In genomic region chr1:46137901-46138300, GRCh38 we compare ENCODE assay signal across 15 cellular contexts. TPM values are rescaled to one million over a fixed set of nuclear protein-coding genes. Genes with fewer than 3 reads are reported as not detected.
A peak's percentile ranks its signal among the peaks of the same experiment; 100 is the strongest.
DNase-seq lines count a peak whose midpoint lies in the region; TF ChIP-seq lines count a peak whose summit lies in the region.
"Had no signal": no experiment of that assay in that cellular context is flagged by ENCODE, and none has a peak within 500 bp of the region (broad histone marks: within the 10 kb centered on the region; RNA-seq: fewer than 3 reads in every experiment).

No MANE protein-coding gene starts in this region.

- H3K27me3 Mint-ChIP-seq in HFFc6 (ENCODE audit: insufficient read depth) = peaks cover 7% of the 10 kb centered on the region
- H3K27me3 Mint-ChIP-seq in activated T-helper 1 cell treated with anti-CD3 and anti-CD28 coated beads, Interleukin-12 subunit alpha, Interleukin-12 subunit beta, Interleukin-2, Interleukin-4 antibody, amounts not matched to agents 30 ng/mL and 10 ng/mL and 1 ng/mL, durations not matched to agents 14 hours and 24 hours and 36 hours (ENCODE audit: insufficient read depth) = peaks cover 29% of the 10 kb centered on the region

- H3K27me3 ChIP-seq in brain microvascular endothelial cell (replicated peaks) = no peaks in the 10 kb centered on the region
- H3K27me3 ChIP-seq in liver (ENCODE audit: control insufficient read depth in 4 of 4, insufficient read depth in 4 of 4, low read length in 3 of 4) = no peaks in the 10 kb centered on the region
- H3K27me3 ChIP-seq in testis = no peaks in the 10 kb centered on the region

- H3K4me3 Mint-ChIP-seq in HFFc6 = peak overlapping the region; percentile 73
- no peak overlapping the region for H3K4me3 Mint-ChIP-seq in activated T-helper 1 cell treated with anti-CD3 and anti-CD28 coated beads, Interleukin-12 subunit alpha, Interleukin-12 subunit beta, Interleukin-2, Interleukin-4 antibody, amounts not matched to agents 30 ng/mL and 10 ng/mL and 1 ng/mL, durations not matched to agents 14 hours and 24 hours and 36 hours
- H3K4me3 Mint-ChIP-seq: activated B cell treated with CpG ODN at 0.5 μM for 24 hours had no signal

- TF ChIP-seq POLR2A in testis (IDR thresholded peaks at IDR 0.05) = no peak

- DNase-seq in HFFc6 (no peak), brain microvascular endothelial cell (peak; percentile 9), testis (no peak), G401 (ENCODE audit: low spot score) (no peak)
- DNase-seq in activated CD8-positive, alpha-beta memory T cell treated with anti-CD3 and anti-CD28 coated beads, Interleukin-2, amount 50 U/mL, for 48 hours = no peak
- no peak for DNase-seq in activated T-helper 1 cell treated with anti-CD3 and anti-CD28 coated beads, Interleukin-12 subunit alpha, Interleukin-12 subunit beta, Interleukin-2, Interleukin-4 antibody, amounts not matched to agents 30 ng/mL and 10 ng/mL and 1 ng/mL, durations not matched to agents 14 hours and 24 hours and 36 hours (ENCODE audit: low spot score)
- DNase-seq: activated B cell treated with CpG ODN at 0.5 μM for 24 hours, aorta, Caco-2, kidney, NCI-H1092 treated with DMSO at 0.1 percent for 48 hours had no signal

- H3K36me3 Mint-ChIP-seq in HFFc6 (ENCODE audit: low read depth) = no peaks in the 10 kb centered on the region
- no peaks in the 10 kb centered on the region for H3K36me3 Mint-ChIP-seq in activated T-helper 1 cell treated with anti-CD3 and anti-CD28 coated beads, Interleukin-12 subunit alpha, Interleukin-12 subunit beta, Interleukin-2, Interleukin-4 antibody, amounts not matched to agents 30 ng/mL and 10 ng/mL and 1 ng/mL, durations not matched to agents 14 hours and 24 hours and 36 hours (ENCODE audit: low read depth)

- H3K27ac Mint-ChIP-seq in HFFc6 = no peak overlapping the region
- no peak overlapping the region for H3K27ac Mint-ChIP-seq in activated T-helper 1 cell treated with anti-CD3 and anti-CD28 coated beads, Interleukin-12 subunit alpha, Interleukin-12 subunit beta, Interleukin-2, Interleukin-4 antibody, amounts not matched to agents 30 ng/mL and 10 ng/mL and 1 ng/mL, durations not matched to agents 14 hours and 24 hours and 36 hours
- H3K27ac Mint-ChIP-seq: activated B cell treated with CpG ODN at 0.5 μM for 24 hours had no signal

- intact Hi-C loops in testis (cut with DNase I; ENCODE audit: low total_unique reads) = no loop called here
- intact Hi-C loops in activated T-helper 1 cell treated with anti-CD3 and anti-CD28 coated beads, Interleukin-12 subunit alpha, Interleukin-12 subunit beta, Interleukin-2, Interleukin-4 antibody, amounts not matched to agents 30 ng/mL and 10 ng/mL and 1 ng/mL, durations not matched to agents 14 hours and 24 hours and 36 hours (cut with micrococcal nuclease) = no loop called here

- no peak for TF ChIP-seq CTCF in HFFc6 (IDR thresholded peaks at IDR 0.05)
- TF ChIP-seq CTCF in brain microvascular endothelial cell (IDR thresholded peaks at IDR 0.05; ENCODE audit: low read depth, low read length, missing control alignments) = no peak
- TF ChIP-seq CTCF in liver (IDR thresholded peaks at IDR 0.05; ENCODE audit: low read depth, low read length, missing input control) = no peak
- TF ChIP-seq CTCF in testis (IDR thresholded peaks at IDR 0.05) = no peak

- no peaks in the 10 kb centered on the region for H3K36me3 ChIP-seq in brain microvascular endothelial cell (replicated peaks)
- H3K36me3 ChIP-seq in liver (ENCODE audit: control insufficient read depth in 4 of 4, insufficient read depth in 3 of 4, low read depth in 1 of 4, low read length in 3 of 4) = no peaks in the 10 kb centered on the region
- H3K36me3 ChIP-seq in testis (ENCODE audit: low read depth, missing control alignments) = no peaks in the 10 kb centered on the region

- no peaks in the 10 kb centered on the region for H3K9me3 Mint-ChIP-seq in HFFc6
- H3K9me3 Mint-ChIP-seq in activated T-helper 1 cell treated with anti-CD3 and anti-CD28 coated beads, Interleukin-12 subunit alpha, Interleukin-12 subunit beta, Interleukin-2, Interleukin-4 antibody, amounts not matched to agents 30 ng/mL and 10 ng/mL and 1 ng/mL, durations not matched to agents 14 hours and 24 hours and 36 hours = no peaks in the 10 kb centered on the region
- H3K9me3 Mint-ChIP-seq: activated B cell treated with CpG ODN at 0.5 μM for 24 hours had no signal

- H3K9ac ChIP-seq in liver (ENCODE audit: low read depth in 1 of 2, low read length in 2 of 2) = no peak overlapping the region

- in situ Hi-C loops in brain microvascular endothelial cell (cut with HindIII; ENCODE audit: low pct_ligation_motif_present, low sequenced_read_pairs) = no loop called here
- in situ Hi-C loops in G401 (cut with HindIII; ENCODE audit: low sequenced_read_pairs) = no loop called here

- peaks cover 34% of the 10 kb centered on the region for H3K4me1 Mint-ChIP-seq in HFFc6 (ENCODE audit: low read depth)
- peaks cover 19% of the 10 kb centered on the region for H3K4me1 Mint-ChIP-seq in activated T-helper 1 cell treated with anti-CD3 and anti-CD28 coated beads, Interleukin-12 subunit alpha, Interleukin-12 subunit beta, Interleukin-2, Interleukin-4 antibody, amounts not matched to agents 30 ng/mL and 10 ng/mL and 1 ng/mL, durations not matched to agents 14 hours and 24 hours and 36 hours (ENCODE audit: low read depth)

- H3K9me3 ChIP-seq in liver (ENCODE audit: control insufficient read depth in 4 of 4, low read length in 3 of 4) = no peaks in the 10 kb centered on the region
- no peaks in the 10 kb centered on the region for H3K9me3 ChIP-seq in testis
- H3K9me3 ChIP-seq: Caco-2 had no signal

- H3K4me1 ChIP-seq in liver (ENCODE audit: control insufficient read depth in 4 of 4, insufficient read depth in 4 of 4, low read length in 3 of 4) (peaks cover 0 to 19% (median 3%) of the 10 kb centered on the region in 4 donors), testis (peaks cover 9% of the 10 kb centered on the region)
- H3K4me1 ChIP-seq: Caco-2 had no signal

- H3K4me3 ChIP-seq in brain microvascular endothelial cell (ENCODE audit: low read depth, low read length) (peak overlapping the region; percentile 44), liver (ENCODE audit: low read depth in 1 of 3, low read length in 3 of 3) (peak overlapping the region in 1 of 3 donors; percentile 16), testis (peak overlapping the region in 1 of 2 donors; percentile 29)

- H3K27ac ChIP-seq in brain microvascular endothelial cell = peak overlapping the region; percentile 47
- H3K27ac ChIP-seq in liver (ENCODE audit: low read depth in 1 of 2, low read length in 2 of 2) = peak overlapping the region; percentile 52 to 54
- peak overlapping the region; percentile 63 to 75 for H3K27ac ChIP-seq in testis

- TF ChIP-seq RAD21 in liver (IDR thresholded peaks at IDR 0.05) = peak; percentile 6 to 29

- 34% methylated on average over 3 of the region's 3 CpGs for whole genome bisulfite sequencing in liver
- WGBS in testis, 2 donors = 41 to 49% methylated on average over 3 of the region's 3 CpGs

TF ChIP-seq in liver, 16 proteins besides CTCF, POLR2A, EP300 and RAD21 (continues in another document):
- TF ChIP-seq NR2F2 (IDR thresholded peaks at IDR 0.05) = peak; percentile 98
- peak; percentile 15 for TF ChIP-seq SP1 (IDR thresholded peaks at IDR 0.05)

RNA-seq across cellular contexts. Expression of gene PIK3R3, which starts 5.5 kb away (rescaled TPM):
- 1 to 10 TPM; 5.4 to 8.9 (median 6.0) TPM for total RNA-seq in HFFc6 (2021; fragmentation: NEBNext Ultra II Directional; extraction: Animal tissue kit (Norgen Biotek cat#: 25700))
- 1 to 10 TPM; 3.7 to 4.6 TPM for total RNA-seq in liver
- 1 to 10 TPM; 1.5 to 1.8 TPM for polyA plus RNA-seq in liver
- total RNA-seq in testis = 10 to 100 TPM; 40.8 to 46.1 TPM
- 56.8 TPM for polyA plus RNA-seq in testis (ENCODE audit: insufficient read depth, low read depth, low replicate concordance)
- total RNA-seq in activated T-helper 1 cell treated with anti-CD3 and anti-CD28 coated beads, Interleukin-12 subunit alpha, Interleukin-12 subunit beta, Interleukin-2, Interleukin-4 antibody, amounts not matched to agents 30 ng/mL and 10 ng/mL and 1 ng/mL, durations not matched to agents 14 hours and 24 hours and 36 hours = 3.6 TPM in 2 replicates
- 14.3 and 15.8 TPM in 2 replicates for total RNA-seq in G401 (2014; rRNA removed; shearing (Covaris generic))

RNA-seq across cellular contexts. Expression of gene TSPAN1, which starts 37.0 kb away (rescaled TPM):
- 1 to 10 TPM in 3 of 6 experiments, under 1 TPM in 3; 0.80 to 1.9 (median 1.1) TPM for total RNA-seq in HFFc6 (2021; fragmentation: NEBNext Ultra II Directional; extraction: Animal tissue kit (Norgen Biotek cat#: 25700))
- total RNA-seq in liver (1 to 10 TPM in 1 of 2 donors, under 1 TPM in 1; 0.33 to 2.4 TPM), testis (10 to 100 TPM; 14.6 to 34.7 TPM)
- polyA plus RNA-seq in liver (1 to 10 TPM; 1.7 to 7.0 TPM), testis (ENCODE audit: insufficient read depth, low read depth, low replicate concordance) (55.0 TPM)
- total RNA-seq in activated T-helper 1 cell treated with anti-CD3 and anti-CD28 coated beads, Interleukin-12 subunit alpha, Interleukin-12 subunit beta, Interleukin-2, Interleukin-4 antibody, amounts not matched to agents 30 ng/mL and 10 ng/mL and 1 ng/mL, durations not matched to agents 14 hours and 24 hours and 36 hours = not detected in 2 replicates
- 5.9 TPM in 1 of 2 replicates, not detected in the other for total RNA-seq in G401 (2014; rRNA removed; shearing (Covaris generic))
- total RNA-seq: activated B cell treated with CpG ODN at 0.5 μM for 24 hours, H1 had no signal

RNA-seq across cellular contexts. Expression of gene P3R3URF, which starts 38.4 kb away (rescaled TPM):
- total RNA-seq in HFFc6 (2021; fragmentation: NEBNext Ultra II Directional; extraction: Animal tissue kit (Norgen Biotek cat#: 25700)) = not detected
- total RNA-seq in liver (not detected), testis (10 to 100 TPM; 35.0 to 69.1 TPM)
- polyA plus RNA-seq in liver (not detected), testis (ENCODE audit: insufficient read depth, low read depth, low replicate concordance) (123 TPM)
- total RNA-seq in activated T-helper 1 cell treated with anti-CD3 and anti-CD28 coated beads, Interleukin-12 subunit alpha, Interleukin-12 subunit beta, Interleukin-2, Interleukin-4 antibody, amounts not matched to agents 30 ng/mL and 10 ng/mL and 1 ng/mL, durations not matched to agents 14 hours and 24 hours and 36 hours = not detected in 2 replicates
- total RNA-seq in G401 (2014; rRNA removed; shearing (Covaris generic)) = not detected in 2 replicates
- total RNA-seq: activated B cell treated with CpG ODN at 0.5 μM for 24 hours, aorta, Caco-2, epithelial cell of proximal tubule, H1, HT-29, kidney had no signal
- polyA plus RNA-seq: aorta, H1 had no signal

Comparison
In these comparisons a context has a peak if more than half of its experiments do, and no peak if none do; other contexts are left out.
1. RNA of gene P3R3URF, which starts 38.4 kb away (total RNA-seq): 35.0 to 69.1 TPM in testis; not detected in HFFc6, not detected in liver, not detected in activated T-helper 1 cell treated with anti-CD3 and anti-CD28 coated beads, Interleukin-12 subunit alpha, Interleukin-12 subunit beta, Interleukin-2, Interleukin-4 antibody, amounts not matched to agents 30 ng/mL and 10 ng/mL and 1 ng/mL, durations not matched to agents 14 hours and 24 hours and 36 hours and not detected in G401; every median in the first group is over 10 times any median in the second.
2. Peak in every context shown above with its lines, with median percentiles within 50 percentile points of each other: H3K27ac ChIP-seq.